ENCODE assay signal across 1 cellular context in the genomic region with DNA sequence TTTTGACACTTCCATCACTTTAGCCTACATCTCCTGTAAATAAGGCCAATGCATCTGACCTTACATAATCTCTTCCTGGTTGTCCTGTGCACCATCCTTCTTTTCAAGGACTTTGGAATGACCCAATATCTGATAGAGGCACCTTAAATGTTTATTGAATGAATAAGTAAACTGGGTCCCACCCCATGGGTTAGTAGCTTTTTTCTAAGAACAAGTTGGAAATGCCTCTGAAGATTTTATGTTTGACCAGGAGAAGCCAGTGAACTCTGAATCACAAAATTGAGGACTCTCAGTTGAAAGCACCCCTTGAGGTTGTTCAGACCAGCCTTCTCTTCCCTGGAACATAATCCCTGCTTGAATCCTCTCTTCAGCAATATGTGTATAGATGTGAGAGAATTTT.
TF ChIP-seq lines count a peak whose summit lies in the region.

No MANE protein-coding gene starts in this region.

TF ChIP-seq in H1, 55 proteins besides CTCF, POLR2A, EP300 and RAD21:
- no peak for TF ChIP-seq CHD2 (IDR thresholded peaks at IDR 0.05; ENCODE audit: low read length)
- TF ChIP-seq HDAC6 (IDR thresholded peaks at IDR 0.05; ENCODE audit: low read depth, low read length), result no peak
- no peak for TF ChIP-seq KDM4A (IDR thresholded peaks at IDR 0.05; ENCODE audit: low read depth, low read length, severe bottlenecking)
- no peak for TF ChIP-seq SAP30 (IDR thresholded peaks at IDR 0.05; ENCODE audit: insufficient read depth, insufficient replicate concordance, low read length)
- no peak for TF ChIP-seq CTBP2 (IDR thresholded peaks at IDR 0.05; ENCODE audit: borderline replicate concordance, insufficient read depth, insufficient read length, low read length)
- TF ChIP-seq ATF3 (IDR thresholded peaks at IDR 0.05; ENCODE audit: insufficient read depth, low read depth, low read length), result no peak
- no peak for TF ChIP-seq CHD1 (IDR thresholded peaks at IDR 0.05; ENCODE audit: low read depth, low read length)
- TF ChIP-seq TEAD4 (IDR thresholded peaks at IDR 0.05; ENCODE audit: low read depth, low read length), result no peak
- TF ChIP-seq ZNF274 (IDR thresholded peaks at IDR 0.05; ENCODE audit: borderline replicate concordance, extremely low read depth, low read length), result no peak
- no peak for TF ChIP-seq NANOG (IDR thresholded peaks at IDR 0.05; ENCODE audit: insufficient read depth, low read depth, low read length, poor library complexity, severe bottlenecking)
- no peak for TF ChIP-seq SRF (IDR thresholded peaks at IDR 0.05; ENCODE audit: low read depth, low read length)
- TF ChIP-seq SIRT6 (IDR thresholded peaks at IDR 0.05; ENCODE audit: low read length), result no peak
- TF ChIP-seq SP2 (IDR thresholded peaks at IDR 0.05; ENCODE audit: low read length), result no peak
- no peak for TF ChIP-seq TCF12 (IDR thresholded peaks at IDR 0.05; ENCODE audit: low read depth, low read length)
- TF ChIP-seq, protein P1, sequence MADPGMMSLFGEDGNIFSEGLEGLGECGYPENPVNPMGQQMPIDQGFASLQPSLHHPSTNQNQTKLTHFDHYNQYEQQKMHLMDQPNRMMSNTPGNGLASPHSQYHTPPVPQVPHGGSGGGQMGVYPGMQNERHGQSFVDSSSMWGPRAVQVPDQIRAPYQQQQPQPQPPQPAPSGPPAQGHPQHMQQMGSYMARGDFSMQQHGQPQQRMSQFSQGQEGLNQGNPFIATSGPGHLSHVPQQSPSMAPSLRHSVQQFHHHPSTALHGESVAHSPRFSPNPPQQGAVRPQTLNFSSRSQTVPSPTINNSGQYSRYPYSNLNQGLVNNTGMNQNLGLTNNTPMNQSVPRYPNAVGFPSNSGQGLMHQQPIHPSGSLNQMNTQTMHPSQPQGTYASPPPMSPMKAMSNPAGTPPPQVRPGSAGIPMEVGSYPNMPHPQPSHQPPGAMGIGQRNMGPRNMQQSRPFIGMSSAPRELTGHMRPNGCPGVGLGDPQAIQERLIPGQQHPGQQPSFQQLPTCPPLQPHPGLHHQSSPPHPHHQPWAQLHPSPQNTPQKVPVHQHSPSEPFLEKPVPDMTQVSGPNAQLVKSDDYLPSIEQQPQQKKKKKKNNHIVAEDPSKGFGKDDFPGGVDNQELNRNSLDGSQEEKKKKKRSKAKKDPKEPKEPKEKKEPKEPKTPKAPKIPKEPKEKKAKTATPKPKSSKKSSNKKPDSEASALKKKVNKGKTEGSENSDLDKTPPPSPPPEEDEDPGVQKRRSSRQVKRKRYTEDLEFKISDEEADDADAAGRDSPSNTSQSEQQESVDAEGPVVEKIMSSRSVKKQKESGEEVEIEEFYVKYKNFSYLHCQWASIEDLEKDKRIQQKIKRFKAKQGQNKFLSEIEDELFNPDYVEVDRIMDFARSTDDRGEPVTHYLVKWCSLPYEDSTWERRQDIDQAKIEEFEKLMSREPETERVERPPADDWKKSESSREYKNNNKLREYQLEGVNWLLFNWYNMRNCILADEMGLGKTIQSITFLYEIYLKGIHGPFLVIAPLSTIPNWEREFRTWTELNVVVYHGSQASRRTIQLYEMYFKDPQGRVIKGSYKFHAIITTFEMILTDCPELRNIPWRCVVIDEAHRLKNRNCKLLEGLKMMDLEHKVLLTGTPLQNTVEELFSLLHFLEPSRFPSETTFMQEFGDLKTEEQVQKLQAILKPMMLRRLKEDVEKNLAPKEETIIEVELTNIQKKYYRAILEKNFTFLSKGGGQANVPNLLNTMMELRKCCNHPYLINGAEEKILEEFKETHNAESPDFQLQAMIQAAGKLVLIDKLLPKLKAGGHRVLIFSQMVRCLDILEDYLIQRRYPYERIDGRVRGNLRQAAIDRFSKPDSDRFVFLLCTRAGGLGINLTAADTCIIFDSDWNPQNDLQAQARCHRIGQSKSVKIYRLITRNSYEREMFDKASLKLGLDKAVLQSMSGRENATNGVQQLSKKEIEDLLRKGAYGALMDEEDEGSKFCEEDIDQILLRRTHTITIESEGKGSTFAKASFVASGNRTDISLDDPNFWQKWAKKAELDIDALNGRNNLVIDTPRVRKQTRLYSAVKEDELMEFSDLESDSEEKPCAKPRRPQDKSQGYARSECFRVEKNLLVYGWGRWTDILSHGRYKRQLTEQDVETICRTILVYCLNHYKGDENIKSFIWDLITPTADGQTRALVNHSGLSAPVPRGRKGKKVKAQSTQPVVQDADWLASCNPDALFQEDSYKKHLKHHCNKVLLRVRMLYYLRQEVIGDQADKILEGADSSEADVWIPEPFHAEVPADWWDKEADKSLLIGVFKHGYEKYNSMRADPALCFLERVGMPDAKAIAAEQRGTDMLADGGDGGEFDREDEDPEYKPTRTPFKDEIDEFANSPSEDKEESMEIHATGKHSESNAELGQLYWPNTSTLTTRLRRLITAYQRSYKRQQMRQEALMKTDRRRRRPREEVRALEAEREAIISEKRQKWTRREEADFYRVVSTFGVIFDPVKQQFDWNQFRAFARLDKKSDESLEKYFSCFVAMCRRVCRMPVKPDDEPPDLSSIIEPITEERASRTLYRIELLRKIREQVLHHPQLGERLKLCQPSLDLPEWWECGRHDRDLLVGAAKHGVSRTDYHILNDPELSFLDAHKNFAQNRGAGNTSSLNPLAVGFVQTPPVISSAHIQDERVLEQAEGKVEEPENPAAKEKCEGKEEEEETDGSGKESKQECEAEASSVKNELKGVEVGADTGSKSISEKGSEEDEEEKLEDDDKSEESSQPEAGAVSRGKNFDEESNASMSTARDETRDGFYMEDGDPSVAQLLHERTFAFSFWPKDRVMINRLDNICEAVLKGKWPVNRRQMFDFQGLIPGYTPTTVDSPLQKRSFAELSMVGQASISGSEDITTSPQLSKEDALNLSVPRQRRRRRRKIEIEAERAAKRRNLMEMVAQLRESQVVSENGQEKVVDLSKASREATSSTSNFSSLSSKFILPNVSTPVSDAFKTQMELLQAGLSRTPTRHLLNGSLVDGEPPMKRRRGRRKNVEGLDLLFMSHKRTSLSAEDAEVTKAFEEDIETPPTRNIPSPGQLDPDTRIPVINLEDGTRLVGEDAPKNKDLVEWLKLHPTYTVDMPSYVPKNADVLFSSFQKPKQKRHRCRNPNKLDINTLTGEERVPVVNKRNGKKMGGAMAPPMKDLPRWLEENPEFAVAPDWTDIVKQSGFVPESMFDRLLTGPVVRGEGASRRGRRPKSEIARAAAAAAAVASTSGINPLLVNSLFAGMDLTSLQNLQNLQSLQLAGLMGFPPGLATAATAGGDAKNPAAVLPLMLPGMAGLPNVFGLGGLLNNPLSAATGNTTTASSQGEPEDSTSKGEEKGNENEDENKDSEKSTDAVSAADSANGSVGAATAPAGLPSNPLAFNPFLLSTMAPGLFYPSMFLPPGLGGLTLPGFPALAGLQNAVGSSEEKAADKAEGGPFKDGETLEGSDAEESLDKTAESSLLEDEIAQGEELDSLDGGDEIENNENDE (IDR thresholded peaks at IDR 0.05; ENCODE audit: insufficient replicate concordance, low read length), result no peak
- TF ChIP-seq CBX5 (IDR thresholded peaks at IDR 0.05; ENCODE audit: low read depth, low read length), result no peak
